In genomic region chr10:133039107-133039822, GRCh38 we compare ENCODE assay signal across 21 cellular contexts. TPM values are rescaled to one million over a fixed set of nuclear protein-coding genes. Genes with fewer than 3 reads are reported as not detected.
A peak's percentile ranks its signal among the peaks of the same experiment; 100 is the strongest.
DNase-seq lines count a peak whose midpoint lies in the region; FAIRE-seq and TF ChIP-seq lines count a peak whose summit lies in the region.
"Had no signal": no experiment of that assay in that cellular context is flagged by ENCODE, and none has a peak within 500 bp of the region (broad histone marks: within the 10 kb centered on the region; RNA-seq: fewer than 3 reads in every experiment).

No MANE protein-coding gene starts in this region.

- H3K9me3 ChIP-seq in Karpas-422 (ENCODE audit: low read length) (no peaks in the 10 kb centered on the region), endodermal cell (ENCODE audit: control insufficient read depth, low read length) (no peaks in the 10 kb centered on the region), neural progenitor cell (ENCODE audit: low read depth) (no peaks in the 10 kb centered on the region)

- 78 to 87% methylated on average over 18 to 30 of the region's 30 CpGs for WGBS in endodermal cell (ENCODE audit: insufficient coverage in 1 of 2, insufficient read length in 1 of 2), 2 experiments

- H3F3A ChIP-seq in neural progenitor cell (ENCODE audit: low read depth), result no peaks in the 10 kb centered on the region

- H2AFZ ChIP-seq in Karpas-422 (ENCODE audit: low read length) (no peak overlapping the region), neural progenitor cell (replicated peaks) (peak overlapping the region; percentile 68)

- H3K4me2 ChIP-seq in Karpas-422 (ENCODE audit: low read depth, low read length, poor library complexity, severe bottlenecking) (no peak overlapping the region), neural progenitor cell (no peak overlapping the region)

- H3K4me3 ChIP-seq in Karpas-422 (ENCODE audit: low read length), result no peak overlapping the region
- H3K4me3 ChIP-seq in endodermal cell (ENCODE audit: low read length), result no peak overlapping the region
- H3K4me3 ChIP-seq in neural progenitor cell, result no peak overlapping the region

- no peaks in the 10 kb centered on the region for H3K4me1 ChIP-seq in Karpas-422 (ENCODE audit: low read length)
- peaks cover 11% of the 10 kb centered on the region for H3K4me1 ChIP-seq in endodermal cell (ENCODE audit: control insufficient read depth, insufficient read depth, low read length)
- H3K4me1 ChIP-seq in neural progenitor cell, result no peaks in the 10 kb centered on the region

- H3K4me1 Mint-ChIP-seq in endodermal cell (peaks cover 16% of the 10 kb centered on the region), neural progenitor cell (peaks cover 10% of the 10 kb centered on the region)
- H3K4me1 Mint-ChIP-seq: CD8-positive, alpha-beta memory T cell; stimulated activated naive B cell treated with anti-CD40 and anti-IgM and Interleukin-4, amounts not matched to agents 10 μg/mL and 1 μg/mL and 100 μg/mL, for 72 hours had no signal

- H3K9me3 Mint-ChIP-seq in endodermal cell, result no peaks in the 10 kb centered on the region
- peaks cover 2% of the 10 kb centered on the region for H3K9me3 Mint-ChIP-seq in neural progenitor cell
- H3K9me3 Mint-ChIP-seq: activated naive CD4-positive, alpha-beta T cell treated with anti-CD3 and anti-CD28 coated beads for 36 hours; activated T-cell treated with anti-CD3 and anti-CD28 coated beads, Interleukin-2, amount 50 U/mL, for 24 hours; CD8-positive, alpha-beta memory T cell; mesothelial cell of epicardium; natural killer cell; stimulated activated naive B cell treated with anti-CD40 and anti-IgM and Interleukin-4, amounts not matched to agents 10 μg/mL and 1 μg/mL and 100 μg/mL, for 72 hours had no signal

- H3K9me2 ChIP-seq in Karpas-422 (replicated peaks; ENCODE audit: insufficient read depth, low read length), result no peaks in the 10 kb centered on the region

- no peaks in the 10 kb centered on the region for H3K27me3 Mint-ChIP-seq in endodermal cell (ENCODE audit: insufficient read depth)
- peaks cover 3% of the 10 kb centered on the region for H3K27me3 Mint-ChIP-seq in neural progenitor cell (ENCODE audit: insufficient read depth, low read depth)

- H3K27me3 ChIP-seq in Karpas-422 (ENCODE audit: low read length), result no peaks in the 10 kb centered on the region
- H3K27me3 ChIP-seq in endodermal cell (ENCODE audit: control insufficient read depth, insufficient read depth, low read length, poor library complexity, severe bottlenecking), result no peaks in the 10 kb centered on the region
- no peaks in the 10 kb centered on the region for H3K27me3 ChIP-seq in neural progenitor cell

- H4K20me1 ChIP-seq in Karpas-422 (ENCODE audit: insufficient read depth, low read depth, low read length), result no peaks in the 10 kb centered on the region
- no peaks in the 10 kb centered on the region for H4K20me1 ChIP-seq in neural progenitor cell (ENCODE audit: low read depth)

- no peak overlapping the region for H3K27ac ChIP-seq in Karpas-422 (ENCODE audit: low read length)
- no peak overlapping the region for H3K27ac ChIP-seq in endodermal cell (ENCODE audit: low read depth, low read length)
- no peak overlapping the region for H3K27ac ChIP-seq in neural progenitor cell

- no peak for FAIRE-seq in RCC 7860 (lab: Jason Lieb, UNC)

- peak; percentile 42 for DNase-seq in Daoy (ENCODE audit: low read depth)
- peak; percentile 43 for DNase-seq in Karpas-422
- peak; percentile 77 for DNase-seq in endodermal cell
- peak; percentile 61 for DNase-seq in neural progenitor cell (ENCODE audit: low spot score)
- no peak for DNase-seq in RCC 7860 (ENCODE audit: low spot score)
- no peak for DNase-seq in epidermal melanocyte (ENCODE audit: insufficient read length, low spot score)
- DNase-seq in SW 1271 (lab: John Stamatoyannopoulos, UW), result no peak
- no peak for DNase-seq in HCEC 1CT
- DNase-seq: activated naive CD4-positive, alpha-beta T cell treated with anti-CD3 and anti-CD28 coated beads for 36 hours; activated T-cell treated with anti-CD3 and anti-CD28 coated beads, Interleukin-2, amount 50 U/mL, for 24 hours; aorta; CD8-positive, alpha-beta memory T cell; EL; foreskin melanocyte; left cardiac atrium; natural killer cell; NCI-H1417 treated with DMSO at 0.1 percent for 48 hours; posterior cingulate gyrus; stimulated activated CD4-positive, alpha-beta T cell treated with anti-CD3 and anti-CD28 coated beads, Interleukin-1b, Interleukin-23, amount 100 ng/mL, for 48 hours; stimulated activated naive B cell treated with anti-CD40 and anti-IgM and Interleukin-4, amounts not matched to agents 10 μg/mL and 1 μg/mL and 100 μg/mL, for 72 hours had no signal

- H3K36me3 Mint-ChIP-seq in endodermal cell (ENCODE audit: low read depth) (no peaks in the 10 kb centered on the region), neural progenitor cell (no peaks in the 10 kb centered on the region)
- H3K36me3 Mint-ChIP-seq: CD8-positive, alpha-beta memory T cell; mesothelial cell of epicardium; natural killer cell; stimulated activated naive B cell treated with anti-CD40 and anti-IgM and Interleukin-4, amounts not matched to agents 10 μg/mL and 1 μg/mL and 100 μg/mL, for 72 hours had no signal

- H3K27ac Mint-ChIP-seq in endodermal cell (no peak overlapping the region), neural progenitor cell (no peak overlapping the region)
- H3K27ac Mint-ChIP-seq: activated naive CD4-positive, alpha-beta T cell treated with anti-CD3 and anti-CD28 coated beads for 36 hours; activated T-cell treated with anti-CD3 and anti-CD28 coated beads, Interleukin-2, amount 50 U/mL, for 24 hours; CD8-positive, alpha-beta memory T cell; mesothelial cell of epicardium; natural killer cell; stimulated activated naive B cell treated with anti-CD40 and anti-IgM and Interleukin-4, amounts not matched to agents 10 μg/mL and 1 μg/mL and 100 μg/mL, for 72 hours had no signal

- H3K4me3 Mint-ChIP-seq in endodermal cell (no peak overlapping the region), neural progenitor cell (no peak overlapping the region)
- H3K4me3 Mint-ChIP-seq: activated naive CD4-positive, alpha-beta T cell treated with anti-CD3 and anti-CD28 coated beads for 36 hours; activated T-cell treated with anti-CD3 and anti-CD28 coated beads, Interleukin-2, amount 50 U/mL, for 24 hours; CD8-positive, alpha-beta memory T cell; mesothelial cell of epicardium; natural killer cell; stimulated activated naive B cell treated with anti-CD40 and anti-IgM and Interleukin-4, amounts not matched to agents 10 μg/mL and 1 μg/mL and 100 μg/mL, for 72 hours had no signal

- TF ChIP-seq CTCF in endodermal cell (conservative IDR thresholded peaks at IDR 0.05) (peak; percentile 46), neural progenitor cell (IDR thresholded peaks at IDR 0.05) (peak; percentile 25)

- no peaks in the 10 kb centered on the region for H3K36me3 ChIP-seq in Karpas-422 (ENCODE audit: insufficient read depth, low read length)
- H3K36me3 ChIP-seq in endodermal cell (ENCODE audit: control insufficient read depth, insufficient read depth, low read length), result no peaks in the 10 kb centered on the region
- no peaks in the 10 kb centered on the region for H3K36me3 ChIP-seq in neural progenitor cell

- H3K79me2 ChIP-seq in Karpas-422 (ENCODE audit: low read length) (no peaks in the 10 kb centered on the region), neural progenitor cell (ENCODE audit: low read depth) (no peaks in the 10 kb centered on the region)

- H3K9ac ChIP-seq in Karpas-422 (ENCODE audit: low read length), result no peak overlapping the region
- H3K9ac ChIP-seq in endodermal cell (ENCODE audit: extremely low read depth, low read length, poor library complexity, severe bottlenecking), result no peak overlapping the region
- H3K9ac ChIP-seq in neural progenitor cell, result no peak overlapping the region

RNA-seq across cellular contexts. Expression of gene ADGRA1, which starts 48.5 kb away (rescaled TPM):
- total RNA-seq in Daoy (2014; rRNA removed; shearing (Covaris generic)), result not detected in 2 replicates
- not detected in 2 replicates for total RNA-seq in Karpas-422 (2014; rRNA removed; shearing (Covaris generic); ENCODE audit: low replicate concordance)
- total RNA-seq in endodermal cell, result 1 to 10 TPM in 1 of 2 donors, under 1 TPM in 1; 0.24 to 1.0 TPM
- polyA plus RNA-seq in endodermal cell (2013, experiment 1 of 2), result 5.6 TPM
- 6.9 TPM for polyA plus RNA-seq in endodermal cell (2013, experiment 2 of 2)
- not detected in 2 replicates for total RNA-seq in neural progenitor cell (ENCODE audit: low replicate concordance)
- total RNA-seq: activated naive CD4-positive, alpha-beta T cell treated with anti-CD3 and anti-CD28 coated beads for 36 hours; aorta; CD8-positive, alpha-beta memory T cell; mesothelial cell of epicardium; natural killer cell had no signal
- polyA plus RNA-seq: CD8-positive, alpha-beta memory T cell had no signal

Comparison
In these comparisons a context has a peak if more than half of its experiments do, and no peak if none do; other contexts are left out.
1. DNase-seq: peak in Daoy (single experiment), Karpas-422 (single experiment), endodermal cell (single experiment) and neural progenitor cell (single experiment); none in RCC 7860 (single experiment), epidermal melanocyte (single experiment), SW 1271 (0 of 2) and HCEC 1CT (single experiment).